In genomic region chrX:88416965-88417364, GRCh38 we compare ENCODE assay signal across 27 cellular contexts.
"Had no signal": no experiment of that assay in that cellular context is flagged by ENCODE, and none has a peak within 500 bp of the region (broad histone marks: within the 10 kb centered on the region; RNA-seq: fewer than 3 reads in every experiment).

No MANE protein-coding gene starts in this region.

- FAIRE-seq: urothelium cell line had no signal

- H3K4me3 ChIP-seq: stomach, suprapubic skin, testis, thoracic aorta, thyroid gland, tibial artery, tibial nerve, transverse colon, upper lobe of left lung, upper lobe of right lung, uterus, vagina had no signal

- H3K9me3 ChIP-seq: stomach, suprapubic skin, testis, thoracic aorta, thyroid gland, tibial artery, tibial nerve, transverse colon, upper lobe of left lung, upper lobe of right lung, uterus, vagina had no signal

- H3K36me3 ChIP-seq: stomach, suprapubic skin, thoracic aorta, thyroid gland, tibial artery, tibial nerve, transverse colon, upper lobe of left lung, upper lobe of right lung, uterus, vagina had no signal

- ATAC-seq: stimulated activated effector memory CD8-positive, alpha-beta T cell treated with anti-CD3 and anti-CD28 coated beads, Interleukin-12 subunit alpha, Interleukin-12 subunit beta, amount 100 ng/mL, for 72 hours; stimulated activated memory B cell treated with anti-CD40 and anti-IgM and Interleukin-4, amounts not matched to agents 10 μg/mL and 1 μg/mL and 100 μg/mL, for 72 hours; stimulated activated naive B cell treated with anti-CD40 and anti-IgM and Interleukin-4, amounts not matched to agents 10 μg/mL and 1 μg/mL and 100 μg/mL, for 72 hours; stimulated activated naive CD8-positive, alpha-beta T cell treated with anti-CD3 and anti-CD28 coated beads, Interleukin-15, amount 100 ng/mL, for 72 hours; stimulated activated naive CD8-positive, alpha-beta T cell treated with anti-CD3 and anti-CD28 coated beads, Interleukin-15, Interleukin-2, amounts not matched to agents 100 U/mL and 50 U/mL, for 24 hours; upper lobe of right lung had no signal

- H3K27ac ChIP-seq: stomach, suprapubic skin, testis, thoracic aorta, thyroid gland, tibial artery, tibial nerve, transverse colon, upper lobe of left lung, upper lobe of right lung, uterus, vagina had no signal

- DNase-seq: stimulated activated CD4-positive, alpha-beta T cell treated with anti-CD3 and anti-CD28 coated beads, Interleukin-2, amount 100 ng/mL, for 48 hours; stimulated activated CD4-positive, alpha-beta T cell treated with anti-CD3 and anti-CD28 coated beads, Interleukin-4, amount 100 ng/mL, for 1 hour; stimulated activated CD4-positive, alpha-beta T cell treated with anti-CD3 and anti-CD28 coated beads, Interleukin-4, amount 100 ng/mL, for 24 hours; stimulated activated CD4-positive, alpha-beta T cell treated with anti-CD3 and anti-CD28 coated beads, Interleukin-4, amount 100 ng/mL, for 4 hours; stimulated activated CD8-positive, alpha-beta memory T cell treated with anti-CD3 and anti-CD28 coated beads, Interleukin-4, amount 100 ng/mL, for 48 hours; stimulated activated naive B cell treated with anti-CD40 and anti-IgM and Interleukin-4, amounts not matched to agents 10 μg/mL and 1 μg/mL and 100 μg/mL, for 72 hours; stimulated activated naive CD4-positive, alpha-beta T cell; stimulated activated naive CD4-positive, alpha-beta T cell treated with Interleukin-2 at 50 U/mL for 16 hours; stimulated activated naive CD8-positive, alpha-beta T cell treated with anti-CD3 and anti-CD28 coated beads, Interleukin-15, amount 100 ng/mL, for 72 hours; stimulated activated naive CD8-positive, alpha-beta T cell treated with anti-CD3 and anti-CD28 coated beads, Interleukin-15, Interleukin-2, amounts not matched to agents 100 U/mL and 50 U/mL, for 24 hours; stomach; substantia nigra; testis; thyroid gland; tibial artery; transverse colon; trophoblast cell; upper lobe of left lung; upper lobe of right lung; uterus had no signal

- H3K4me1 ChIP-seq: stomach, suprapubic skin, testis, thyroid gland, tibial artery, tibial nerve, transverse colon, upper lobe of left lung, upper lobe of right lung, uterus, vagina had no signal

- H3K27me3 ChIP-seq: stomach, suprapubic skin, testis, thyroid gland, tibial artery, tibial nerve, transverse colon, upper lobe of left lung, upper lobe of right lung, uterus, vagina had no signal
